In genomic region chr1:168178227-168178637, GRCh38 we compare ENCODE assay signal across 8 cellular contexts. TPM values are rescaled to one million over a fixed set of nuclear protein-coding genes. Genes with fewer than 3 reads are reported as not detected.
DNase-seq lines count a peak whose midpoint lies in the region; ATAC-seq, FAIRE-seq and TF ChIP-seq lines count a peak whose summit lies in the region.

No MANE protein-coding gene starts in this region.

- no peak; a peak in 1 of 6 replicates for ATAC-seq in A549

- no peak for TF ChIP-seq EP300 in A549 (IDR thresholded peaks at IDR 0.05)

- POLR2A ChIA-PET in A549 (lab: Yijun Ruan, JAX) = interaction anchor here (0.7 to 1.9 kb wide), 3 partner anchors 47 to 242 kb away, joined by 3 to 11 read pairs (median 3); partner anchors contain the start of genes DCAF6 and SFT2D2

- FAIRE-seq in A549 (lab: Jason Lieb, UNC) = no peak

- TF ChIP-seq RAD21 in A549 (conservative IDR thresholded peaks at IDR 0.05 in 1 of 2, IDR thresholded peaks at IDR 0.05 in 1 of 2) = no peak

- no peak overlapping the region for H3K27ac Mint-ChIP-seq in mesothelial cell of epicardium

- no peaks in the 10 kb centered on the region for H3K9me3 ChIP-seq in A549
- H3K9me3 ChIP-seq in colonic mucosa = no peaks in the 10 kb centered on the region
- H3K9me3 ChIP-seq in mucosa of rectum (ENCODE audit: control insufficient read depth in 2 of 2, low read length in 2 of 2) = no peaks in the 10 kb centered on the region

- no peak for TF ChIP-seq POLR2A in A549 (IDR thresholded peaks at IDR 0.05; ENCODE audit: low read length)

- peaks cover 3% of the 10 kb centered on the region for H3K9me3 Mint-ChIP-seq in mesothelial cell of epicardium

- peaks cover under 1% of the 10 kb centered on the region for H3K4me1 Mint-ChIP-seq in mesothelial cell of epicardium

- H3K4me3 Mint-ChIP-seq in mesothelial cell of epicardium = no peak overlapping the region

- TF ChIP-seq CTCF in A549 (IDR thresholded peaks at IDR 0.05) = no peak
- no peak for TF ChIP-seq CTCF in HL-60 (IDR thresholded peaks at IDR 0.05; ENCODE audit: insufficient read depth, low read length)
- no peak for TF ChIP-seq CTCF in colonic mucosa (IDR thresholded peaks at IDR 0.05)
- no peak for TF ChIP-seq CTCF in mesothelial cell of epicardium (IDR thresholded peaks at IDR 0.05; ENCODE audit: unreplicated experiment)

- H3K36me3 ChIP-seq in colonic mucosa = no peaks in the 10 kb centered on the region
- H3K36me3 ChIP-seq in mucosa of rectum (ENCODE audit: control insufficient read depth in 2 of 2, insufficient read depth in 2 of 2, low read length in 2 of 2) = no peaks in the 10 kb centered on the region

- peaks cover 16% of the 10 kb centered on the region for H3K4me1 ChIP-seq in A549
- H3K4me1 ChIP-seq in colonic mucosa = peaks cover 8% of the 10 kb centered on the region
- H3K4me1 ChIP-seq in mucosa of rectum (ENCODE audit: control insufficient read depth in 2 of 2, insufficient read depth in 2 of 2, low read length in 2 of 2) = peaks cover 6 to 7% of the 10 kb centered on the region in 2 donors

- no peaks in the 10 kb centered on the region for H3K36me3 Mint-ChIP-seq in mesothelial cell of epicardium

- intact Hi-C loops in colonic mucosa (cut with DNase I) = no loop called here

- H3K27me3 Mint-ChIP-seq in mesothelial cell of epicardium (ENCODE audit: low read depth) = peaks cover 2% of the 10 kb centered on the region

- 43% methylated on average over 5 of the region's 5 CpGs for WGBS in A549 (ENCODE audit: missing lambda C conversion rate)

- H3K27me3 ChIP-seq in HL-60 (ENCODE audit: insufficient read depth, poor library complexity, severe bottlenecking) (no peaks in the 10 kb centered on the region), colonic mucosa (no peaks in the 10 kb centered on the region), mucosa of rectum (ENCODE audit: control insufficient read depth in 2 of 2, insufficient read depth in 2 of 2, low read length in 2 of 2) (no peaks in the 10 kb centered on the region)

- CTCF ChIA-PET in A549 (lab: Yijun Ruan, JAX) = interaction anchor here (0.5 to 2.9 kb wide), 5 partner anchors 11 to 254 kb away, joined by 3 to 14 read pairs (median 3); partner anchors contain the start of gene SFT2D2

- peak overlapping the region; percentile 59 to 95 for H3K27ac ChIP-seq in A549
- H3K27ac ChIP-seq in HL-60 (replicated peaks) = peak overlapping the region; percentile 81
- peak overlapping the region; percentile 99 for H3K27ac ChIP-seq in colonic mucosa
- peak overlapping the region; percentile 92 to 97 for H3K27ac ChIP-seq in mucosa of rectum (ENCODE audit: low read depth in 2 of 2, low read length in 2 of 2)

- H3K4me2 ChIP-seq in A549 = peak overlapping the region; percentile 68

- H3K9ac ChIP-seq in colonic mucosa (ENCODE audit: low read depth in 2 of 2, low read length in 2 of 2) (no peak overlapping the region), mucosa of rectum (ENCODE audit: low read depth in 1 of 2, low read length in 2 of 2) (peak overlapping the region; percentile 66 to 86)

- DNase-seq in A549 (ENCODE audit: low read depth in 1 of 2, low spot score in 1 of 2) (no peak), HL-60 (ENCODE audit: low read depth in 1 of 2, low spot score in 1 of 2) (no peak), colonic mucosa (no peak), HT-29 (ENCODE audit: low spot score) (no peak), mesothelial cell of epicardium (ENCODE audit: low spot score in 2 of 2, unreplicated experiment in 2 of 2) (no peak), NCI-H2227 treated with DMSO at 0.1 percent for 48 hours (lab: John Stamatoyannopoulos, UW) (no peak), NCI-H1436 (lab: John Stamatoyannopoulos, UW) (no peak)

- H3K4me3 ChIP-seq in A549 (peak overlapping the region; percentile 72), HL-60 (replicated peaks; ENCODE audit: insufficient read depth, low read length) (peak overlapping the region; percentile 93), colonic mucosa (peak overlapping the region; percentile 85), mucosa of rectum (ENCODE audit: low read length in 2 of 2) (peak overlapping the region; percentile 92 to 99)

TF ChIP-seq in A549, 52 proteins besides CTCF, POLR2A, EP300 and RAD21:
- TF ChIP-seq HOXB13 (CRISPR knock-in tag; IDR thresholded peaks at IDR 0.05; ENCODE audit: low read depth) (no peak), E2F6 (IDR thresholded peaks at IDR 0.05; ENCODE audit: borderline replicate concordance, low read depth) (no peak), ZFP36 (IDR thresholded peaks at IDR 0.05; ENCODE audit: borderline replicate concordance, partially characterized antibody) (no peak), RFX5 (IDR thresholded peaks at IDR 0.05) (no peak)

RNA-seq across cellular contexts. Expression of gene TIPRL, which starts 0.5 kb away (rescaled TPM):
- polyA plus RNA-seq in A549 (2011; rRNA removed) (47.5 and 70.7 TPM in 2 replicates), A549 (2017; fragmentation: RNase III; extraction: RNeasy Plus Mini Kit Qiagen cat#74134 plus additional on column Dnase treatment) (31.6 to 38.3 TPM (median 34.4 TPM) in 3 replicates)
- polyA plus RNA-seq in A549 (2012; cell fraction: cytosol; rRNA removed) = 12.3 and 14.5 TPM in 2 replicates
- 4.2 and 5.9 TPM in 2 replicates for polyA plus RNA-seq in A549 (2012; cell fraction: nucleus; rRNA removed)
- 9.3 and 11.9 TPM in 2 replicates for polyA minus RNA-seq in A549 (2011; rRNA and poly(A)+ RNA removed)
- total RNA-seq in colonic mucosa (10 to 100 TPM; 34.6 to 37.2 TPM), mesothelial cell of epicardium (26.9 to 28.9 TPM (median 28.2 TPM) in 3 replicates)
- total RNA-seq in HT-29 (2014; rRNA removed; shearing (Covaris generic)) = 10.7 and 16.6 TPM in 2 replicates

RNA-seq across cellular contexts. Expression of gene GPR161, which starts 41.5 kb away (rescaled TPM):
- 7.8 and 16.1 TPM in 2 replicates for polyA plus RNA-seq in A549 (2011; rRNA removed)
- 11.3 and 15.6 TPM in 2 replicates for polyA plus RNA-seq in A549 (2012; cell fraction: cytosol; rRNA removed)
- 15.2 and 18.9 TPM in 2 replicates for polyA plus RNA-seq in A549 (2012; cell fraction: nucleus; rRNA removed)
- 6.6 to 9.4 TPM (median 9.4 TPM) in 3 replicates for polyA plus RNA-seq in A549 (2017; fragmentation: RNase III; extraction: RNeasy Plus Mini Kit Qiagen cat#74134 plus additional on column Dnase treatment)
- 38.0 and 47.8 TPM in 2 replicates for polyA minus RNA-seq in A549 (2011; rRNA and poly(A)+ RNA removed)
- 1 to 10 TPM; 2.5 to 3.2 TPM for total RNA-seq in colonic mucosa
- 0.29 TPM in 1 of 2 replicates, not detected in the other for total RNA-seq in HT-29 (2014; rRNA removed; shearing (Covaris generic))
- total RNA-seq in mesothelial cell of epicardium = 34.6 to 36.4 TPM (median 35.1 TPM) in 3 replicates

RNA-seq across cellular contexts. Expression of gene SFT2D2, which starts 47.6 kb away (rescaled TPM):
- 40.1 and 43.8 TPM in 2 replicates for polyA plus RNA-seq in A549 (2011; rRNA removed)
- 9.6 and 12.2 TPM in 2 replicates for polyA plus RNA-seq in A549 (2012; cell fraction: cytosol; rRNA removed)
- 5.5 and 10.4 TPM in 2 replicates for polyA plus RNA-seq in A549 (2012; cell fraction: nucleus; rRNA removed)
- 12.3 to 14.1 TPM (median 12.8 TPM) in 3 replicates for polyA plus RNA-seq in A549 (2017; fragmentation: RNase III; extraction: RNeasy Plus Mini Kit Qiagen cat#74134 plus additional on column Dnase treatment)
- polyA minus RNA-seq in A549 (2011; rRNA and poly(A)+ RNA removed) = 105 and 117 TPM in 2 replicates
- total RNA-seq in colonic mucosa = 10 to 100 TPM; 70.9 to 84.5 TPM
- 15.8 and 15.9 TPM in 2 replicates for total RNA-seq in HT-29 (2014; rRNA removed; shearing (Covaris generic))
- 60.2 to 65.1 TPM (median 61.8 TPM) in 3 replicates for total RNA-seq in mesothelial cell of epicardium

Comparison
In these comparisons a context has a peak if more than half of its experiments do, and no peak if none do; other contexts are left out.
1. H3K9ac ChIP-seq: peak in mucosa of rectum (2 of 2); none in colonic mucosa (0 of 2).
2. Peak in every context shown above with its lines, with median percentiles within 50 percentile points of each other: H3K27ac ChIP-seq and H3K4me3 ChIP-seq.